25 cellular contexts compared by ENCODE assay signal in the genomic region with DNA sequence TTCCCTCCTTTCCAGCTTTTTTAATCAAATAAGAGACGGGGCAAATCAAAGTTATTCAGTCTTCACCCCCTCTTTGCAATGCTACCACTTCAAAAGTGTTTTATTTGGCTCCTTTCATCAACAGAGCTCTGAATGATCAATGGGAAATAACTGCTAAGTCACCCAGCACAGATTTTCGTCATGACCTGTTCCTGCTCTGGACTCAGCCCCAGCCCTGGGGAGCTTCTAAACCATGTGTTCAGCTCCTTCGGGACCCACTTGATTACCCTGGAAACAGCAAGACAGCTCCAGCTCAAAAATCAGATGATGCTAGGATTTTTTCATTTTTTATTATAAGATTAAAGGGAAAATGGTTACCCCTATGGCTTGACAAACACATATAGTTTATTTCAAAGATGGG.
A peak's percentile ranks its signal among the peaks of the same experiment; 100 is the strongest.
DNase-seq lines count a peak whose midpoint lies in the region; TF ChIP-seq lines count a peak whose summit lies in the region.
"Had no signal": no experiment of that assay in that cellular context is flagged by ENCODE, and none has a peak within 500 bp of the region (broad histone marks: within the 10 kb centered on the region; RNA-seq: fewer than 3 reads in every experiment).

No MANE protein-coding gene starts in this region.

- peak; percentile 50 for DNase-seq in NCI-H1436 (lab: John Stamatoyannopoulos, UW)
- peak; percentile 30 for DNase-seq in fibroblast of gingiva (ENCODE audit: low read depth)
- DNase-seq in medulla oblongata (ENCODE audit: extremely low spot score): peak; percentile 16
- no peak for DNase-seq in sigmoid colon
- DNase-seq in activated CD4-positive, alpha-beta T cell treated with anti-CD3 and anti-CD28 coated beads, Interleukin-2, amount 50 U/mL, for 4 hours: no peak
- no peak for DNase-seq in head of caudate nucleus
- DNase-seq: AML-193; Caco-2; CD8-positive, alpha-beta T cell; GM23248; H7; Kasumi-1; NCI-H1092 treated with DMSO at 0.1 percent for 48 hours; NCI-H2029; NCI-H2171; NCI-H226; NCI-H510A; NCI-H69; SIG-M5 had no signal

- H3K4me2 ChIP-seq in BLaER1: peak overlapping the region; percentile 19
- H3K4me2 ChIP-seq: A549 had no signal

- no peaks in the 10 kb centered on the region for H3K27me3 ChIP-seq in BLaER1
- no peaks in the 10 kb centered on the region for H3K27me3 ChIP-seq in sigmoid colon

- no peak for TF ChIP-seq CTCF in sigmoid colon (IDR thresholded peaks at IDR 0.05)

- TF ChIP-seq EP300 in sigmoid colon (IDR thresholded peaks at IDR 0.05): no peak

- H3K27ac ChIP-seq in BLaER1: no peak overlapping the region
- H3K27ac ChIP-seq in sigmoid colon: no peak overlapping the region
- H3K27ac ChIP-seq: A549, C4-2B, GM23248, RWPE1, SK-N-MC had no signal

- WGBS in sigmoid colon, 2 donors: 73 to 81% methylated on average over 3 of the region's 3 CpGs

- H3K9ac ChIP-seq in BLaER1: no peak overlapping the region
- H3K9ac ChIP-seq: GM23248 had no signal

- H3K9me3 ChIP-seq in BLaER1 (peaks cover 17% of the 10 kb centered on the region), sigmoid colon (no peaks in the 10 kb centered on the region)
- H3K9me3 ChIP-seq: A549, Caco-2 had no signal

- TF ChIP-seq POLR2A in sigmoid colon (IDR thresholded peaks at IDR 0.05): no peak

- H3K4me3 ChIP-seq in BLaER1 (no peak overlapping the region), sigmoid colon (no peak overlapping the region)
- H3K4me3 ChIP-seq: A549, GM23248, K562, SK-N-MC had no signal

- intact Hi-C loops in sigmoid colon (cut with DNase I) (no loop called here), head of caudate nucleus (cut with DNase I) (no loop called here)

- H3K36me3 ChIP-seq in BLaER1 (no peaks in the 10 kb centered on the region), sigmoid colon (no peaks in the 10 kb centered on the region)

- H4K20me1 ChIP-seq in BLaER1: no peaks in the 10 kb centered on the region

- peaks cover 43% of the 10 kb centered on the region for H3K4me1 ChIP-seq in BLaER1
- peaks cover 0 to 4% (median 0%) of the 10 kb centered on the region in 4 donors for H3K4me1 ChIP-seq in sigmoid colon
- H3K4me1 ChIP-seq: A549, Caco-2 had no signal

Comparison
In these comparisons a context has a peak if more than half of its experiments do, and no peak if none do; other contexts are left out.
1. DNase-seq: peak in NCI-H1436 (single experiment), fibroblast of gingiva (single experiment) and medulla oblongata (single experiment); none in sigmoid colon (single experiment), activated CD4-positive, alpha-beta T cell treated with anti-CD3 and anti-CD28 coated beads, Interleukin-2, amount 50 U/mL, for 4 hours (0 of 2) and head of caudate nucleus (0 of 42).